Comparison of ENCODE assay signal across 21 cellular contexts in genomic region chr6:161166176-161166575, GRCh38.
DNase-seq lines count a peak whose midpoint lies in the region; ATAC-seq and TF ChIP-seq lines count a peak whose summit lies in the region.
"Had no signal": no experiment of that assay in that cellular context is flagged by ENCODE, and none has a peak within 500 bp of the region (broad histone marks: within the 10 kb centered on the region; RNA-seq: fewer than 3 reads in every experiment).

No MANE protein-coding gene starts in this region.

- POLR2A ChIA-PET in WTC11 (lab: Charles Lee), result no interaction called here

- H3K36me3 Mint-ChIP-seq in WTC11 (peaks cover 36% of the 10 kb centered on the region), type B pancreatic cell (peaks cover 30% of the 10 kb centered on the region)
- H3K36me3 Mint-ChIP-seq in stimulated activated effector memory CD8-positive, alpha-beta T cell treated with anti-CD3 and anti-CD28 coated beads, Interleukin-12 subunit alpha, Interleukin-12 subunit beta, amount 100 ng/mL, for 72 hours, result no peaks in the 10 kb centered on the region

- H3K27me3 ChIP-seq in dorsolateral prefrontal cortex, result no peaks in the 10 kb centered on the region

- ATAC-seq in WTC11 (no peak), HG03521 (IDR thresholded peaks at IDR 0.05; ENCODE audit: unreplicated experiment) (no peak)
- ATAC-seq in stimulated activated effector memory CD8-positive, alpha-beta T cell treated with anti-CD3 and anti-CD28 coated beads, Interleukin-12 subunit alpha, Interleukin-12 subunit beta, amount 100 ng/mL, for 72 hours, result no peak
- ATAC-seq: CD8-positive, alpha-beta T cell; HCT116 had no signal

- no peak for TF ChIP-seq CTCF in WTC11 (IDR thresholded peaks at IDR 0.05)
- TF ChIP-seq CTCF in dorsolateral prefrontal cortex (IDR thresholded peaks at IDR 0.05 in 54 of 56, conservative IDR thresholded peaks at IDR 0.05 in 2 of 56; ENCODE audit: low read depth in 1 of 56, partially characterized antibody in 56 of 56), result no peak
- no peak for TF ChIP-seq CTCF in type B pancreatic cell (conservative IDR thresholded peaks at IDR 0.05)

- H3K9me3 Mint-ChIP-seq in WTC11, result peaks cover 4% of the 10 kb centered on the region; the same call in 1 of the 2 replicates
- no peaks in the 10 kb centered on the region for H3K9me3 Mint-ChIP-seq in stimulated activated effector memory CD8-positive, alpha-beta T cell treated with anti-CD3 and anti-CD28 coated beads, Interleukin-12 subunit alpha, Interleukin-12 subunit beta, amount 100 ng/mL, for 72 hours
- no peaks in the 10 kb centered on the region for H3K9me3 Mint-ChIP-seq in type B pancreatic cell
- H3K9me3 Mint-ChIP-seq: CD8-positive, alpha-beta T cell had no signal

- H3K27me3 Mint-ChIP-seq in WTC11 (ENCODE audit: low read depth), result no peaks in the 10 kb centered on the region
- no peaks in the 10 kb centered on the region for H3K27me3 Mint-ChIP-seq in type B pancreatic cell
- H3K27me3 Mint-ChIP-seq: B cell had no signal

- peak overlapping the region in 45 of 59 donors; percentile 7 to 84 (median 50) for H3K27ac ChIP-seq in dorsolateral prefrontal cortex
- H3K27ac ChIP-seq: C4-2B, KMS-11 had no signal

- H3K4me3 Mint-ChIP-seq in WTC11 (no peak overlapping the region), type B pancreatic cell (no peak overlapping the region)
- H3K4me3 Mint-ChIP-seq in stimulated activated effector memory CD8-positive, alpha-beta T cell treated with anti-CD3 and anti-CD28 coated beads, Interleukin-12 subunit alpha, Interleukin-12 subunit beta, amount 100 ng/mL, for 72 hours, result no peak overlapping the region
- H3K4me3 Mint-ChIP-seq: B cell; CD8-positive, alpha-beta T cell had no signal

- intact Hi-C loops in dorsolateral prefrontal cortex (cut with DNase I), result loop anchor here in 1 of 2 donors (5.0 kb wide), 1 partner anchor 61 kb away; no protein-coding TSS in a partner anchor

- no peak for DNase-seq in WTC11 (ENCODE audit: low spot score)
- DNase-seq in dorsolateral prefrontal cortex, result no peak
- DNase-seq in myocyte (ENCODE audit: low read depth), result peak; percentile 52
- DNase-seq in stimulated activated effector memory CD8-positive, alpha-beta T cell treated with anti-CD3 and anti-CD28 coated beads, Interleukin-12 subunit alpha, Interleukin-12 subunit beta, amount 100 ng/mL, for 72 hours (ENCODE audit: low spot score in 2 of 2), result no peak
- DNase-seq in effector CD4-positive, alpha-beta T cell, result no peak
- no peak for DNase-seq in type B pancreatic cell (ENCODE audit: extremely low spot score, unreplicated experiment)
- DNase-seq: Caco-2, GF-D8, IMR-90, MM.1S, NCI-H2029, NCI-H446, NCI-H524 treated with DMSO at 0.1 percent for 48 hours, NCI-H774, SK-N-SH had no signal

- no peak overlapping the region for H3K4me3 ChIP-seq in dorsolateral prefrontal cortex

- H3K4me1 Mint-ChIP-seq in WTC11, result peaks cover 66% of the 10 kb centered on the region
- H3K4me1 Mint-ChIP-seq in stimulated activated effector memory CD8-positive, alpha-beta T cell treated with anti-CD3 and anti-CD28 coated beads, Interleukin-12 subunit alpha, Interleukin-12 subunit beta, amount 100 ng/mL, for 72 hours, result peaks cover 14% of the 10 kb centered on the region
- peaks cover 30% of the 10 kb centered on the region for H3K4me1 Mint-ChIP-seq in type B pancreatic cell (ENCODE audit: unreplicated experiment)

- peak overlapping the region; percentile 12; the same call in 1 of the 2 replicates for H3K27ac Mint-ChIP-seq in WTC11
- peak overlapping the region; percentile 61 for H3K27ac Mint-ChIP-seq in stimulated activated effector memory CD8-positive, alpha-beta T cell treated with anti-CD3 and anti-CD28 coated beads, Interleukin-12 subunit alpha, Interleukin-12 subunit beta, amount 100 ng/mL, for 72 hours
- no peak overlapping the region for H3K27ac Mint-ChIP-seq in type B pancreatic cell
- H3K27ac Mint-ChIP-seq: B cell; CD8-positive, alpha-beta T cell had no signal

- CTCF ChIA-PET in WTC11 (lab: Charles Lee), result interaction anchor here (0.7 to 1.0 kb wide), 2 partner anchors 187 to 205 kb away, joined by 3 read pairs; no protein-coding TSS in a partner anchor

TF ChIP-seq in WTC11, 78 proteins besides CTCF, POLR2A, EP300 and RAD21 (continues in another document):
- TF ChIP-seq TCF7 (CRISPR knock-in tag; IDR thresholded peaks at IDR 0.05; ENCODE audit: low read depth) (no peak), NR1H2 (CRISPR knock-in tag; IDR thresholded peaks at IDR 0.05) (no peak), AFF4 (CRISPR knock-in tag; IDR thresholded peaks at IDR 0.05; ENCODE audit: borderline replicate concordance) (no peak), ZNF281 (CRISPR knock-in tag; IDR thresholded peaks at IDR 0.05) (no peak), USF1 (CRISPR knock-in tag; IDR thresholded peaks at IDR 0.05) (no peak), TEAD1 (CRISPR knock-in tag; IDR thresholded peaks at IDR 0.05) (no peak), ATF2 (CRISPR knock-in tag; IDR thresholded peaks at IDR 0.05; ENCODE audit: borderline replicate concordance, low read depth) (no peak), MYBL2 (CRISPR knock-in tag; IDR thresholded peaks at IDR 0.05) (no peak)
